ENCODE assay signal across 10 cellular contexts in the genomic region with DNA sequence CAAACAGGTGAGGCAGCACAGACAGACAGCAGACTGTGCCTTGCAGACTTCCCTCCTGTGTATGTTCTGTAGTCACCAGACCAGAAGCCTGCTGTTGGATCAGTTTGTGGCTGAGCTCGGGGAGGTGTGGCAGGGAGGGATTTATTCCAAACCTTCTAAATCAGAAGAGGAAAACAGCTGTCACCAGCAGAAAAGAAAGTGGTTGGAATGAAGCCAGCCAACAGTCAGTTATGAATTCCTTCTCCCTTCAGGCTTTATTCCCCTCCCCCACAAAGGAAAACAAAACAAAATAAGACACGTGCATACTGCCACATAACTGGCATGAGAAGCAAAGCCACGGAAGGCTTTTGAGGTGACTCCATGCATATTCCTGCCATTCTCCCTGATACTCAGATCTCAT. TPM values are rescaled to one million over a fixed set of nuclear protein-coding genes. Genes with fewer than 3 reads are reported as not detected.
DNase-seq lines count a peak whose midpoint lies in the region; ATAC-seq and TF ChIP-seq lines count a peak whose summit lies in the region.
"Had no signal": no experiment of that assay in that cellular context is flagged by ENCODE, and none has a peak within 500 bp of the region (broad histone marks: within the 10 kb centered on the region; RNA-seq: fewer than 3 reads in every experiment).

No MANE protein-coding gene starts in this region.

- peaks cover 55% of the 10 kb centered on the region for H3K4me1 ChIP-seq in osteoblast (ENCODE audit: insufficient read depth, low read length)

- ATAC-seq in GM18502 (IDR thresholded peaks at IDR 0.05; ENCODE audit: poor library complexity, unreplicated experiment) = no peak
- ATAC-seq: foreskin keratinocyte had no signal

- in situ Hi-C loops in Caki2 (cut with HindIII; ENCODE audit: low pct_unique_long_range_greater_than_20kb, low sequenced_read_pairs) (no loop called here), GM13977 (cut with MboI; ENCODE audit: low pct_unique_long_range_greater_than_20kb, low sequenced_read_pairs, unreplicated experiment) (no loop called here)

- H3K79me2 ChIP-seq in osteoblast (ENCODE audit: insufficient read depth, low read length) = peaks cover 28% of the 10 kb centered on the region

- DNase-seq in Caki2 (ENCODE audit: low read depth) (peak; percentile 74), NCI-H226 (peak; percentile 65), epithelial cell of esophagus (ENCODE audit: low read depth) (peak; percentile 41), osteoblast (ENCODE audit: insufficient read length, low spot score, missing footprints) (peak; percentile 73), cerebellar cortex (ENCODE audit: low spot score) (no peak), GM13977 (ENCODE audit: low spot score) (no peak), NAMALWA (ENCODE audit: low spot score) (no peak)
- DNase-seq: NCI-H2029 had no signal

- TF ChIP-seq CTCF in epithelial cell of esophagus (IDR thresholded peaks at IDR 0.05; ENCODE audit: insufficient read depth, low read depth, low read length, missing control alignments) (no peak), osteoblast (IDR thresholded peaks at IDR 0.05; ENCODE audit: extremely low read depth, low read depth, low read length) (no peak), GM13977 (IDR thresholded peaks at IDR 0.05; ENCODE audit: extremely low read depth, insufficient read depth, missing control alignments) (no peak)

- no peaks in the 10 kb centered on the region for H3K27me3 ChIP-seq in osteoblast (ENCODE audit: insufficient read depth, low read length)
- H3K27me3 ChIP-seq: foreskin keratinocyte had no signal

- no peak overlapping the region for H3K4me2 ChIP-seq in osteoblast (ENCODE audit: insufficient read depth, low read length)

- peaks cover 25% of the 10 kb centered on the region for H4K20me1 ChIP-seq in osteoblast (ENCODE audit: insufficient read depth, low read length)

- H3K27ac ChIP-seq in osteoblast (ENCODE audit: low read depth, low read length) = peak overlapping the region; percentile 49
- H3K27ac ChIP-seq: foreskin keratinocyte had no signal

- H3K4me3 ChIP-seq in epithelial cell of esophagus (ENCODE audit: low read length) = no peak overlapping the region
- no peak overlapping the region for H3K4me3 ChIP-seq in osteoblast (ENCODE audit: insufficient read depth, low read length)

- no peak overlapping the region for H2AFZ ChIP-seq in osteoblast (ENCODE audit: low read length)

- H3K36me3 ChIP-seq in osteoblast (ENCODE audit: insufficient read depth, low read length) = peaks cover 75% of the 10 kb centered on the region

- H3K9me3 ChIP-seq in osteoblast (ENCODE audit: low read depth, low read length) = no peaks in the 10 kb centered on the region

RNA-seq across cellular contexts. Expression of a gene that starts 19.0 kb away (rescaled TPM):
- total RNA-seq in Caki2 (2014; rRNA removed; shearing (Covaris generic); ENCODE audit: low replicate concordance) = 14.7 and 35.1 TPM in 2 replicates
- 18.1 and 19.2 TPM in 2 replicates for total RNA-seq in osteoblast

RNA-seq across cellular contexts. Expression of a gene that starts 57.7 kb away (rescaled TPM):
- total RNA-seq in Caki2 (2014; rRNA removed; shearing (Covaris generic); ENCODE audit: low replicate concordance) = 17.4 and 23.5 TPM in 2 replicates
- 6.2 and 7.6 TPM in 2 replicates for total RNA-seq in osteoblast

Comparison
In these comparisons a context has a peak if more than half of its experiments do, and no peak if none do; other contexts are left out.
1. DNase-seq: peak in Caki2 (single experiment), NCI-H226 (single experiment), epithelial cell of esophagus (single experiment) and osteoblast (single experiment); none in cerebellar cortex (single experiment), GM13977 (single experiment) and NAMALWA (single experiment).